Comparison of ENCODE assay signal across 8 cellular contexts in genomic region chr2:97868986-97869721, GRCh38.
DNase-seq lines count a peak whose midpoint lies in the region; ATAC-seq and TF ChIP-seq lines count a peak whose summit lies in the region.

No MANE protein-coding gene starts in this region.

- intact Hi-C loops in colonic mucosa (cut with DNase I): no loop called here

- H3K9me3 ChIP-seq in colonic mucosa (no peaks in the 10 kb centered on the region), HAP-1 (peaks cover 5% of the 10 kb centered on the region)

- H3K27me3 ChIP-seq in colonic mucosa: no peaks in the 10 kb centered on the region
- H3K27me3 ChIP-seq in HAP-1 (ENCODE audit: low read depth): no peaks in the 10 kb centered on the region

- H3K27ac ChIP-seq in colonic mucosa: no peak overlapping the region

- peaks cover 29% of the 10 kb centered on the region for H3K4me1 Mint-ChIP-seq in memory B cell

- no peaks in the 10 kb centered on the region for H3K36me3 ChIP-seq in colonic mucosa
- H3K36me3 ChIP-seq in HAP-1 (replicated peaks): no peaks in the 10 kb centered on the region

- in situ Hi-C loops in ACHN (cut with HindIII; ENCODE audit: low pct_ligation_motif_present, low pct_unique_long_range_greater_than_20kb, low sequenced_read_pairs): no loop called here
- in situ Hi-C loops in HAP-1 (cut with MboI; ENCODE audit: low sequenced_read_pairs): no loop called here

- no peak overlapping the region for H3K4me3 ChIP-seq in colonic mucosa
- no peak overlapping the region for H3K4me3 ChIP-seq in HAP-1

- H3K27me3 Mint-ChIP-seq in memory B cell: no peaks in the 10 kb centered on the region

- no peak overlapping the region for H3K9ac ChIP-seq in colonic mucosa (ENCODE audit: low read depth in 2 of 2, low read length in 2 of 2)

- H3K4me1 ChIP-seq in colonic mucosa (peaks cover 5% of the 10 kb centered on the region), HAP-1 (no peaks in the 10 kb centered on the region)

- H3K36me3 Mint-ChIP-seq in memory B cell: peaks cover 36% of the 10 kb centered on the region

- no peak for ATAC-seq in memory B cell (ENCODE audit: low read depth)
- ATAC-seq in HG02798 (IDR thresholded peaks at IDR 0.05; ENCODE audit: poor library complexity, unreplicated experiment): no peak
- ATAC-seq in HG03135 (IDR thresholded peaks at IDR 0.05; ENCODE audit: unreplicated experiment): no peak

- DNase-seq in ACHN (peak; percentile 89), Kasumi-1 (lab: John Stamatoyannopoulos, UW) (peak; percentile 15 to 28), colonic mucosa (peak; percentile 20), memory B cell (ENCODE audit: low spot score in 2 of 2) (no peak), globus pallidus (ENCODE audit: low spot score) (no peak), HAP-1 (ENCODE audit: low spot score in 2 of 2) (no peak)

- H3K27ac Mint-ChIP-seq in memory B cell: peak overlapping the region; percentile 4

- H3K9me3 Mint-ChIP-seq in memory B cell: no peaks in the 10 kb centered on the region

- H3K4me3 Mint-ChIP-seq in memory B cell: no peak overlapping the region

- no peak for TF ChIP-seq CTCF in colonic mucosa (IDR thresholded peaks at IDR 0.05)

Comparison
In these comparisons a context has a peak if more than half of its experiments do, and no peak if none do; other contexts are left out.
1. DNase-seq: peak in ACHN (single experiment), Kasumi-1 (2 of 2) and colonic mucosa (single experiment); none in memory B cell (0 of 2), globus pallidus (single experiment) and HAP-1 (0 of 2).